ENCODE assay signal across 7 cellular contexts in genomic region chr1:220487297-220487820, GRCh38. TPM values are rescaled to one million over a fixed set of nuclear protein-coding genes. Genes with fewer than 3 reads are reported as not detected.
DNase-seq lines count a peak whose midpoint lies in the region; ATAC-seq and TF ChIP-seq lines count a peak whose summit lies in the region.

No MANE protein-coding gene starts in this region.

- H3K27ac ChIP-seq in smooth muscle cell (ENCODE audit: low read depth) (peak overlapping the region; percentile 51), WERI-Rb-1 (no peak overlapping the region), sigmoid colon (no peak overlapping the region)

- no peak for TF ChIP-seq POLR2A in sigmoid colon (IDR thresholded peaks at IDR 0.05)

- no peak overlapping the region for H3K4me3 ChIP-seq in choroid plexus epithelial cell (ENCODE audit: low read depth, low read length)
- H3K4me3 ChIP-seq in smooth muscle cell = no peak overlapping the region
- H3K4me3 ChIP-seq in WERI-Rb-1 (ENCODE audit: low read depth, low read length) = no peak overlapping the region
- H3K4me3 ChIP-seq in sigmoid colon = no peak overlapping the region

- no peak overlapping the region for H2AFZ ChIP-seq in smooth muscle cell (ENCODE audit: low read depth)

- 82% methylated on average over 5 of the region's 5 CpGs for WGBS in smooth muscle cell (ENCODE audit: low lambda C conversion rate)
- 15 to 60% methylated on average over 5 of the region's 5 CpGs for WGBS in sigmoid colon, 2 donors

- no peak overlapping the region for H3K4me2 ChIP-seq in smooth muscle cell

- H3F3A ChIP-seq in smooth muscle cell (ENCODE audit: low read depth) = no peaks in the 10 kb centered on the region

- TF ChIP-seq CTCF in choroid plexus epithelial cell (conservative IDR thresholded peaks at IDR 0.05; ENCODE audit: low read depth, low read length) = no peak
- no peak for TF ChIP-seq CTCF in smooth muscle cell (IDR thresholded peaks at IDR 0.05; ENCODE audit: borderline replicate concordance, insufficient read depth, poor library complexity, severe bottlenecking)
- no peak for TF ChIP-seq CTCF in WERI-Rb-1 (IDR thresholded peaks at IDR 0.05; ENCODE audit: low read depth, low read length)
- TF ChIP-seq CTCF in sigmoid colon (IDR thresholded peaks at IDR 0.05) = no peak

- no peaks in the 10 kb centered on the region for H4K20me1 ChIP-seq in smooth muscle cell (ENCODE audit: low read depth)

- H3K27me3 ChIP-seq in smooth muscle cell (ENCODE audit: low read depth) = no peaks in the 10 kb centered on the region
- H3K27me3 ChIP-seq in WERI-Rb-1 (ENCODE audit: insufficient read depth, low read depth, severe bottlenecking) = no peaks in the 10 kb centered on the region
- no peaks in the 10 kb centered on the region for H3K27me3 ChIP-seq in sigmoid colon

- peak; percentile 70 for DNase-seq in NCI-H2171 treated with DMSO at 0.1 percent for 48 hours (lab: John Stamatoyannopoulos, UW)
- DNase-seq in choroid plexus epithelial cell (ENCODE audit: low read depth) = peak; percentile 8
- no peak for DNase-seq in smooth muscle cell (lab: John Stamatoyannopoulos, UW; ENCODE audit: unreplicated experiment)
- no peak for DNase-seq in WERI-Rb-1
- DNase-seq in sigmoid colon = no peak

- no peak for TF ChIP-seq EP300 in sigmoid colon (IDR thresholded peaks at IDR 0.05)

- H3K9me3 ChIP-seq in smooth muscle cell (replicated peaks; ENCODE audit: low read depth) = no peaks in the 10 kb centered on the region
- no peaks in the 10 kb centered on the region for H3K9me3 ChIP-seq in WERI-Rb-1 (ENCODE audit: severe bottlenecking)
- no peaks in the 10 kb centered on the region for H3K9me3 ChIP-seq in sigmoid colon

- ATAC-seq in HG03175 (IDR thresholded peaks at IDR 0.05; ENCODE audit: unreplicated experiment) (peak; percentile 55), HG03095 (IDR thresholded peaks at IDR 0.05; ENCODE audit: unreplicated experiment) (no peak)

- H3K79me2 ChIP-seq in smooth muscle cell (ENCODE audit: low read depth) = no peaks in the 10 kb centered on the region

- peak overlapping the region; percentile 49 for H3K9ac ChIP-seq in smooth muscle cell (ENCODE audit: low read depth)

- H3K4me1 ChIP-seq in smooth muscle cell (ENCODE audit: low read depth) (no peaks in the 10 kb centered on the region), sigmoid colon (no peaks in the 10 kb centered on the region)

- intact Hi-C loops in sigmoid colon (cut with DNase I) = no loop called here

- H3K36me3 ChIP-seq in smooth muscle cell (ENCODE audit: low read depth) (no peaks in the 10 kb centered on the region), WERI-Rb-1 (no peaks in the 10 kb centered on the region), sigmoid colon (no peaks in the 10 kb centered on the region)

RNA-seq across cellular contexts. Expression of gene MARK1, which starts 40.6 kb away (rescaled TPM):
- total RNA-seq in smooth muscle cell (5.5 and 5.6 TPM in 2 replicates), sigmoid colon (10 to 100 TPM in 3 of 4 donors, 1 to 10 TPM in 1; 9.3 to 15.0 (median 10.9) TPM)
- polyA plus RNA-seq in smooth muscle cell (2.5 and 4.4 TPM in 2 replicates), sigmoid colon (1 to 10 TPM in 1 of 3 donors, under 1 TPM in 2; 0.60 to 4.3 (median 0.92) TPM)

Comparison
In these comparisons a context has a peak if more than half of its experiments do, and no peak if none do; other contexts are left out.
1. DNase-seq: peak in NCI-H2171 treated with DMSO at 0.1 percent for 48 hours (single experiment) and choroid plexus epithelial cell (single experiment); none in smooth muscle cell (single experiment), WERI-Rb-1 (single experiment) and sigmoid colon (single experiment).